1 cellular context compared by ENCODE assay signal in the genomic region with DNA sequence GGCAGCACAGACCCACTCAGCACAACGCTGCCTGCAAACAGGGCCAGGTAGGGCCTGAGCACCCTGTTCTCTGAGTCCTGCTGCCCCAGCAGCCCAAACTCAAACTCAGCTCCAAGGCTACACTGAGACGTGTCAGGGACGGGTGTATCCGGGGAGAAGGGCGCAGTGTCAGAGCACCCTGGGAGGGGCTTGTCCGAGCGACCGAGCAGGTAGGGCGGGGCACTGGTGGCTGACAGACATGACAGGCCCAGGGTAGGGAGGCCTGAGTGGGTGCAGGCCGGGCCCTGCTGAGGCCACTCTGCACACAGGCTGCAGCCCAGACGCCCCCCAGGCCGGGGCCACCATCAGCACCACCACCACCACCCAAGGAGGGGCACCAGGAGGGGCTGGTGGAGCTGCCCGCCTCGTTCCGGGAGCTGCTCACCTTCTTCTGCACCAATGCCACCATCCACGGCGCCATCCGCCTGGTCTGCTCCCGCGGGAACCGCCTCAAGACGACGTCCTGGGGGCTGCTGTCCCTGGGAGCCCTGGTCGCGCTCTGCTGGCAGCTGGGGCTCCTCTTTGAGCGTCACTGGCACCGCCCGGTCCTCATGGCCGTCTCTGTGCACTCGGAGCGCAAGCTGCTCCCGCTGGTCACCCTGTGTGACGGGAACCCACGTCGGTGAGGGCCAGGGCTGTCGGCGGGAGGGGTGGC.
TF ChIP-seq lines count a peak whose summit lies in the region.

No MANE protein-coding gene starts in this region.

TF ChIP-seq in H1, 55 proteins besides CTCF, POLR2A, EP300 and RAD21:
- TF ChIP-seq, protein P1, sequence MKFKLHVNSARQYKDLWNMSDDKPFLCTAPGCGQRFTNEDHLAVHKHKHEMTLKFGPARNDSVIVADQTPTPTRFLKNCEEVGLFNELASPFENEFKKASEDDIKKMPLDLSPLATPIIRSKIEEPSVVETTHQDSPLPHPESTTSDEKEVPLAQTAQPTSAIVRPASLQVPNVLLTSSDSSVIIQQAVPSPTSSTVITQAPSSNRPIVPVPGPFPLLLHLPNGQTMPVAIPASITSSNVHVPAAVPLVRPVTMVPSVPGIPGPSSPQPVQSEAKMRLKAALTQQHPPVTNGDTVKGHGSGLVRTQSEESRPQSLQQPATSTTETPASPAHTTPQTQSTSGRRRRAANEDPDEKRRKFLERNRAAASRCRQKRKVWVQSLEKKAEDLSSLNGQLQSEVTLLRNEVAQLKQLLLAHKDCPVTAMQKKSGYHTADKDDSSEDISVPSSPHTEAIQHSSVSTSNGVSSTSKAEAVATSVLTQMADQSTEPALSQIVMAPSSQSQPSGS (IDR thresholded peaks at IDR 0.05; ENCODE audit: low read length): no peak
- TF ChIP-seq TCF12 (IDR thresholded peaks at IDR 0.05; ENCODE audit: low read depth, low read length) (no peak), BCL11A (IDR thresholded peaks at IDR 0.05; ENCODE audit: low read depth in 2 of 2, low read length in 2 of 2) (no peak), JUN (IDR thresholded peaks at IDR 0.05; ENCODE audit: low read depth, low read length) (no peak), RXRA (IDR thresholded peaks at IDR 0.05; ENCODE audit: insufficient read depth, low read depth, low read length) (no peak)
